ENCODE assay signal across 14 cellular contexts in the genomic region with DNA sequence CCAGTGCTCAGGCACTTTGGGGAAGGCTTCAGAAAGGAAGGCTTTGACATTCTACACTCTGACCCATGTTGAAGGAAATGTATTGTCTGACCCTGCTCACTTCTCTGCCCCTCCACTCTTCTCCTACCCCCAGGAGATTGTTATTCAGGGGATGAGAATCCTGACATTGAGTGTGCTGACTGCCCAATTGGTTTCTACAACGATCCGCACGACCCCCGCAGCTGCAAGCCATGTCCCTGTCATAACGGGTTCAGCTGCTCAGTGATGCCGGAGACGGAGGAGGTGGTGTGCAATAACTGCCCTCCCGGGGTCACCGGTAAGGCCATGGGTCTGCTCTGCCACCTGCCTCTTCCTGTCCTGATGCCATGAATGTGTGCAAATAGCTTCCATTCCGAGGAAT. TPM values are rescaled to one million over a fixed set of nuclear protein-coding genes. Genes with fewer than 3 reads are reported as not detected.
"Had no signal": no experiment of that assay in that cellular context is flagged by ENCODE, and none has a peak within 500 bp of the region (broad histone marks: within the 10 kb centered on the region; RNA-seq: fewer than 3 reads in every experiment).

No MANE protein-coding gene starts in this region.

- FAIRE-seq: kidney, urothelium cell line had no signal

- H3K4me2 ChIP-seq: smooth muscle cell had no signal

- H3K4me1 ChIP-seq: gastrocnemius medialis, lower lobe of right lung, suprapubic skin had no signal

- DNase-seq: cortex of kidney, dorsolateral prefrontal cortex, gastrocnemius medialis, immature natural killer cell, kidney, lower lobe of right lung had no signal

- H3K27ac ChIP-seq: dorsolateral prefrontal cortex, gastrocnemius medialis, left ventricle myocardium inferior, lower lobe of right lung, suprapubic skin, thyroid gland had no signal

- H3K4me3 ChIP-seq: dorsolateral prefrontal cortex, esophagus muscularis mucosa, gastrocnemius medialis, left ventricle myocardium inferior, lower lobe of right lung, smooth muscle cell, suprapubic skin, thyroid gland had no signal

- H3K27me3 ChIP-seq: dorsolateral prefrontal cortex, esophagus muscularis mucosa, gastrocnemius medialis, suprapubic skin, thyroid gland had no signal

- H3K9me3 ChIP-seq: esophagus muscularis mucosa, gastrocnemius medialis, left ventricle myocardium inferior, lower lobe of right lung, suprapubic skin, thyroid gland had no signal

- H3K36me3 ChIP-seq: gastrocnemius medialis, left ventricle myocardium inferior, lower lobe of right lung, thyroid gland had no signal

RNA-seq across cellular contexts. Expression of a gene that starts 41.3 kb away (rescaled TPM):
- total RNA-seq: mononuclear cell had no signal
- polyA plus RNA-seq: immature natural killer cell; naive thymus-derived CD4-positive, alpha-beta T cell had no signal
